1 cellular context compared by ENCODE assay signal in genomic region chr12:6662906-6663742, GRCh38.
TF ChIP-seq lines count a peak whose summit lies in the region.

TSS of gene ING4 (minus strand) at chr12:6663119. CDS start at chr12:6663101, 18 bp downstream.

TF ChIP-seq in K562, 482 proteins besides CTCF, POLR2A, EP300 and RAD21 (continued from another document and continues in another):
- TF ChIP-seq E2F4 (CRISPR knock-in tag; IDR thresholded peaks at IDR 0.05; ENCODE audit: low read depth) (no peak), RNF2 (IDR thresholded peaks at IDR 0.05) (0 out of 2 replicates have a peak, but pooled peaks have one; percentile 23), SIN3B (IDR thresholded peaks at IDR 0.05; ENCODE audit: low read depth) (peak; percentile 92), ZFP36 (IDR thresholded peaks at IDR 0.05; ENCODE audit: low read depth, low read length, partially characterized antibody) (no peak), PHB (CRISPR knock-in tag; IDR thresholded peaks at IDR 0.05) (no peak), POLR3A (IDR thresholded peaks at IDR 0.05; ENCODE audit: borderline replicate concordance, extremely low read depth, insufficient read depth, insufficient read length) (no peak), SIRT6 (IDR thresholded peaks at IDR 0.05; ENCODE audit: low read depth, low read length) (no peak), ZNF551 (CRISPR knock-in tag; IDR thresholded peaks at IDR 0.05) (no peak), ZNF561 (CRISPR knock-in tag; conservative IDR thresholded peaks at IDR 0.05) (no peak), MCM7 (IDR thresholded peaks at IDR 0.05) (no peak), TBP (optimal IDR thresholded peaks at IDR 0.05; ENCODE audit: low read depth, low read length) (peak; percentile 45), MAFF (IDR thresholded peaks at IDR 0.05; ENCODE audit: low read length) (no peak), GATAD2A (IDR thresholded peaks at IDR 0.05) (no peak), FOS (IDR thresholded peaks at IDR 0.05; ENCODE audit: extremely low read depth, insufficient read length) (no peak), HDAC1 (IDR thresholded peaks at IDR 0.05) (peak in 1 of 2 experiments; percentile 90; a peak in 2 of 4 replicates), ZNF512 (tag; IDR thresholded peaks at IDR 0.05) (no peak), ZNF232 (CRISPR knock-in tag; IDR thresholded peaks at IDR 0.05) (no peak), ZNF134 (CRISPR knock-in tag; conservative IDR thresholded peaks at IDR 0.05) (no peak), NR4A1 (CRISPR knock-in tag; IDR thresholded peaks at IDR 0.05) (no peak), NR4A1 (tag; IDR thresholded peaks at IDR 0.05) (no peak), KAT8 (IDR thresholded peaks at IDR 0.05; ENCODE audit: low read depth) (peak; percentile 74), ZNF197 (CRISPR knock-in tag; IDR thresholded peaks at IDR 0.05; ENCODE audit: low read depth) (peak; percentile 65; the same call in 1 of the 2 replicates), GATA2 (CRISPR knock-in tag; IDR thresholded peaks at IDR 0.05) (no peak), DACH1 (IDR thresholded peaks at IDR 0.05; ENCODE audit: partially characterized antibody) (no peak), BRD4 (IDR thresholded peaks at IDR 0.05) (no peak), RBFOX2 (IDR thresholded peaks at IDR 0.05; ENCODE audit: low read depth, low read length) (peak; percentile 71), BCOR (IDR thresholded peaks at IDR 0.05) (0 out of 2 replicates have a peak, but pooled peaks have one; percentile 11), HDGF (IDR thresholded peaks at IDR 0.05) (no peak), TCF7 (IDR thresholded peaks at IDR 0.05; ENCODE audit: borderline replicate concordance) (no peak), CUX1 (CRISPR knock-in tag; IDR thresholded peaks at IDR 0.05) (no peak), RBM25 (IDR thresholded peaks at IDR 0.05; ENCODE audit: low read depth, low read length, severe bottlenecking) (no peak), MYC (IDR thresholded peaks at IDR 0.05; ENCODE audit: low read depth, low read length) (peak; percentile 60; the same call in 1 of the 2 replicates), MYC (CRISPR knock-in tag; IDR thresholded peaks at IDR 0.05; ENCODE audit: borderline replicate concordance, low read depth) (no peak), TAF9B (IDR thresholded peaks at IDR 0.05; ENCODE audit: partially characterized antibody) (peak; percentile 43), ATF1 (CRISPR knock-in tag; IDR thresholded peaks at IDR 0.05) (peak; percentile 92), ATF1 (tag; IDR thresholded peaks at IDR 0.05) (peak; percentile 99), LARP7 (IDR thresholded peaks at IDR 0.05) (0 out of 2 replicates have a peak, but pooled peaks have one; percentile 8), ZNF785 (CRISPR knock-in tag; IDR thresholded peaks at IDR 0.05) (no peak), NR1H2 (CRISPR knock-in tag; IDR thresholded peaks at IDR 0.05) (no peak), PHF21A (IDR thresholded peaks at IDR 0.05; ENCODE audit: borderline replicate concordance, low read depth) (no peak), CREM (IDR thresholded peaks at IDR 0.05; ENCODE audit: low read depth) (peak; percentile 100), ZFP30 (CRISPR knock-in tag; IDR thresholded peaks at IDR 0.05; ENCODE audit: borderline replicate concordance) (no peak), PRMT5 (CRISPR knock-in tag; IDR thresholded peaks at IDR 0.05) (no peak), ZNF431 (CRISPR knock-in tag; IDR thresholded peaks at IDR 0.05) (no peak), ZNF165 (CRISPR knock-in tag; IDR thresholded peaks at IDR 0.05; ENCODE audit: borderline replicate concordance) (no peak), ZNF24 (IDR thresholded peaks at IDR 0.05) (0 out of 2 replicates have a peak, but pooled peaks have one; percentile 8), KDM5B (IDR thresholded peaks at IDR 0.05; ENCODE audit: insufficient replicate concordance, low read depth, low read length) (peak; percentile 34), CBX5 (IDR thresholded peaks at IDR 0.05; ENCODE audit: borderline replicate concordance, low read depth) (no peak), CBFA2T3 (IDR thresholded peaks at IDR 0.05) (no peak), MXD1 (CRISPR knock-in tag; IDR thresholded peaks at IDR 0.05; ENCODE audit: borderline replicate concordance, poor library complexity, severe bottlenecking) (no peak)
- TF ChIP-seq, protein P1, sequence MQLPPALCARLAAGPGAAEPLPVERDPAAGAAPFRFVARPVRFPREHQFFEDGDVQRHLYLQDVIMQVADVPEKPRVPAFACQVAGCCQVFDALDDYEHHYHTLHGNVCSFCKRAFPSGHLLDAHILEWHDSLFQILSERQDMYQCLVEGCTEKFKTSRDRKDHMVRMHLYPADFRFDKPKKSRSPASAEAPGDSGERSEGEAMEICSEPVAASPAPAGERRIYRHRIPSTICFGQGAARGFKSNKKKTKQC (CRISPR knock-in tag; IDR thresholded peaks at IDR 0.05) = no peak
- TF ChIP-seq, protein P2, sequence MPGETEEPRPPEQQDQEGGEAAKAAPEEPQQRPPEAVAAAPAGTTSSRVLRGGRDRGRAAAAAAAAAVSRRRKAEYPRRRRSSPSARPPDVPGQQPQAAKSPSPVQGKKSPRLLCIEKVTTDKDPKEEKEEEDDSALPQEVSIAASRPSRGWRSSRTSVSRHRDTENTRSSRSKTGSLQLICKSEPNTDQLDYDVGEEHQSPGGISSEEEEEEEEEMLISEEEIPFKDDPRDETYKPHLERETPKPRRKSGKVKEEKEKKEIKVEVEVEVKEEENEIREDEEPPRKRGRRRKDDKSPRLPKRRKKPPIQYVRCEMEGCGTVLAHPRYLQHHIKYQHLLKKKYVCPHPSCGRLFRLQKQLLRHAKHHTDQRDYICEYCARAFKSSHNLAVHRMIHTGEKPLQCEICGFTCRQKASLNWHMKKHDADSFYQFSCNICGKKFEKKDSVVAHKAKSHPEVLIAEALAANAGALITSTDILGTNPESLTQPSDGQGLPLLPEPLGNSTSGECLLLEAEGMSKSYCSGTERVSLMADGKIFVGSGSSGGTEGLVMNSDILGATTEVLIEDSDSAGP (CRISPR knock-in tag; IDR thresholded peaks at IDR 0.05) = no peak
- TF ChIP-seq, protein P3, sequence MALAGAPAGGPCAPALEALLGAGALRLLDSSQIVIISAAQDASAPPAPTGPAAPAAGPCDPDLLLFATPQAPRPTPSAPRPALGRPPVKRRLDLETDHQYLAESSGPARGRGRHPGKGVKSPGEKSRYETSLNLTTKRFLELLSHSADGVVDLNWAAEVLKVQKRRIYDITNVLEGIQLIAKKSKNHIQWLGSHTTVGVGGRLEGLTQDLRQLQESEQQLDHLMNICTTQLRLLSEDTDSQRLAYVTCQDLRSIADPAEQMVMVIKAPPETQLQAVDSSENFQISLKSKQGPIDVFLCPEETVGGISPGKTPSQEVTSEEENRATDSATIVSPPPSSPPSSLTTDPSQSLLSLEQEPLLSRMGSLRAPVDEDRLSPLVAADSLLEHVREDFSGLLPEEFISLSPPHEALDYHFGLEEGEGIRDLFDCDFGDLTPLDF (CRISPR knock-in tag; IDR thresholded peaks at IDR 0.05) = no peak
- TF ChIP-seq, protein P4, sequence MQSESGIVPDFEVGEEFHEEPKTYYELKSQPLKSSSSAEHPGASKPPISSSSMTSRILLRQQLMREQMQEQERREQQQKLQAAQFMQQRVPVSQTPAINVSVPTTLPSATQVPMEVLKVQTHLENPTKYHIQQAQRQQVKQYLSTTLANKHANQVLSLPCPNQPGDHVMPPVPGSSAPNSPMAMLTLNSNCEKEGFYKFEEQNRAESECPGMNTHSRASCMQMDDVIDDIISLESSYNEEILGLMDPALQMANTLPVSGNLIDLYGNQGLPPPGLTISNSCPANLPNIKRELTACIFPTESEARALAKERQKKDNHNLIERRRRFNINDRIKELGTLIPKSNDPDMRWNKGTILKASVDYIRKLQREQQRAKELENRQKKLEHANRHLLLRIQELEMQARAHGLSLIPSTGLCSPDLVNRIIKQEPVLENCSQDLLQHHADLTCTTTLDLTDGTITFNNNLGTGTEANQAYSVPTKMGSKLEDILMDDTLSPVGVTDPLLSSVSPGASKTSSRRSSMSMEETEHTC (IDR thresholded peaks at IDR 0.05) = no peak
- TF ChIP-seq, protein P5, sequence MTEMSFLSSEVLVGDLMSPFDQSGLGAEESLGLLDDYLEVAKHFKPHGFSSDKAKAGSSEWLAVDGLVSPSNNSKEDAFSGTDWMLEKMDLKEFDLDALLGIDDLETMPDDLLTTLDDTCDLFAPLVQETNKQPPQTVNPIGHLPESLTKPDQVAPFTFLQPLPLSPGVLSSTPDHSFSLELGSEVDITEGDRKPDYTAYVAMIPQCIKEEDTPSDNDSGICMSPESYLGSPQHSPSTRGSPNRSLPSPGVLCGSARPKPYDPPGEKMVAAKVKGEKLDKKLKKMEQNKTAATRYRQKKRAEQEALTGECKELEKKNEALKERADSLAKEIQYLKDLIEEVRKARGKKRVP (CRISPR knock-in tag; IDR thresholded peaks at IDR 0.05) = peak; percentile 54; the same call in 1 of the 2 replicates
- TF ChIP-seq, protein P6, sequence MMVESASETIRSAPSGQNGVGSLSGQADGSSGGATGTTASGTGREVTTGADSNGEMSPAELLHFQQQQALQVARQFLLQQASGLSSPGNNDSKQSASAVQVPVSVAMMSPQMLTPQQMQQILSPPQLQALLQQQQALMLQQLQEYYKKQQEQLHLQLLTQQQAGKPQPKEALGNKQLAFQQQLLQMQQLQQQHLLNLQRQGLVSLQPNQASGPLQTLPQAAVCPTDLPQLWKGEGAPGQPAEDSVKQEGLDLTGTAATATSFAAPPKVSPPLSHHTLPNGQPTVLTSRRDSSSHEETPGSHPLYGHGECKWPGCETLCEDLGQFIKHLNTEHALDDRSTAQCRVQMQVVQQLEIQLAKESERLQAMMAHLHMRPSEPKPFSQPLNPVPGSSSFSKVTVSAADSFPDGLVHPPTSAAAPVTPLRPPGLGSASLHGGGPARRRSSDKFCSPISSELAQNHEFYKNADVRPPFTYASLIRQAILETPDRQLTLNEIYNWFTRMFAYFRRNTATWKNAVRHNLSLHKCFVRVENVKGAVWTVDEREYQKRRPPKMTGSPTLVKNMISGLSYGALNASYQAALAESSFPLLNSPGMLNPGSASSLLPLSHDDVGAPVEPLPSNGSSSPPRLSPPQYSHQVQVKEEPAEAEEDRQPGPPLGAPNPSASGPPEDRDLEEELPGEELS (CRISPR knock-in tag; IDR thresholded peaks at IDR 0.05; ENCODE audit: borderline replicate concordance) = no peak
